ENCODE assay signal across 13 cellular contexts in genomic region chrX:124346877-124347241, GRCh38. TPM values are rescaled to one million over a fixed set of nuclear protein-coding genes. Genes with fewer than 3 reads are reported as not detected.
DNase-seq lines count a peak whose midpoint lies in the region; ATAC-seq and TF ChIP-seq lines count a peak whose summit lies in the region.
"Had no signal": no experiment of that assay in that cellular context is flagged by ENCODE, and none has a peak within 500 bp of the region (broad histone marks: within the 10 kb centered on the region; RNA-seq: fewer than 3 reads in every experiment).

No MANE protein-coding gene starts in this region.

- H3K79me2 ChIP-seq in DND-41 (ENCODE audit: insufficient read depth, low read length) (peaks cover 65% of the 10 kb centered on the region), trophoblast cell (ENCODE audit: control insufficient read depth, insufficient read depth, low read length, poor library complexity) (no peaks in the 10 kb centered on the region)

- peak overlapping the region; percentile 49 for H2AFZ ChIP-seq in DND-41 (ENCODE audit: low read depth, low read length)
- H2AFZ ChIP-seq in trophoblast cell (ENCODE audit: insufficient read depth, low read length, poor library complexity): no peak overlapping the region

- no peak for ATAC-seq in CD4-positive, CD25-positive, alpha-beta regulatory T cell (ENCODE audit: low read depth in 2 of 2)
- peak; percentile 6 for ATAC-seq in DND-41 (ENCODE audit: insufficient read depth, low read depth)
- ATAC-seq in activated naive CD4-positive, alpha-beta T cell treated with anti-CD3 and anti-CD28 coated beads, Interleukin-2, amount 50 U/mL, for 72 hours: peak; percentile 1 to 11
- ATAC-seq in natural killer cell treated with Interleukin-12 subunit alpha and Interleukin-12 subunit beta and Interleukin-15 and Interleukin-18, amount 100 ng/mL, for 72 hours: no peak
- ATAC-seq in GM19035 (IDR thresholded peaks at IDR 0.05; ENCODE audit: unreplicated experiment): no peak

- WGBS in trophoblast cell (ENCODE audit: extremely low coverage, insufficient coverage, insufficient read length): no CpG with 5 or more reads among the region's 15 CpGs

- peak overlapping the region; percentile 68 for H3K27ac ChIP-seq in CD4-positive, CD25-positive, alpha-beta regulatory T cell (ENCODE audit: insufficient read depth, low read length, poor library complexity, severe bottlenecking)
- H3K27ac ChIP-seq in DND-41 (ENCODE audit: low read length) (peak overlapping the region; percentile 99), trophoblast cell (ENCODE audit: low read depth, low read length) (no peak overlapping the region)
- H3K27ac ChIP-seq: brain microvascular endothelial cell had no signal

- no peak overlapping the region for H3K4ac ChIP-seq in trophoblast cell (ENCODE audit: low read depth, low read length)

- H3K27me3 ChIP-seq in CD4-positive, CD25-positive, alpha-beta regulatory T cell (ENCODE audit: control insufficient read depth, insufficient read depth, low read length): no peaks in the 10 kb centered on the region
- no peaks in the 10 kb centered on the region for H3K27me3 ChIP-seq in DND-41 (ENCODE audit: insufficient read depth, low read length, poor library complexity)
- H3K27me3 ChIP-seq in trophoblast cell (ENCODE audit: insufficient read depth, low read length): no peaks in the 10 kb centered on the region
- H3K27me3 ChIP-seq: brain microvascular endothelial cell had no signal

- no peak overlapping the region for H2BK5ac ChIP-seq in trophoblast cell (ENCODE audit: low read depth, low read length, poor library complexity)

- H3K36me3 ChIP-seq in CD4-positive, CD25-positive, alpha-beta regulatory T cell (ENCODE audit: control insufficient read depth, insufficient read depth, low read length): no peaks in the 10 kb centered on the region
- peaks cover 6% of the 10 kb centered on the region for H3K36me3 ChIP-seq in DND-41 (ENCODE audit: insufficient read depth, low read length)
- no peaks in the 10 kb centered on the region for H3K36me3 ChIP-seq in trophoblast cell (ENCODE audit: control insufficient read depth in 1 of 2, insufficient read depth in 2 of 2, low read length in 2 of 2)
- H3K36me3 ChIP-seq: brain microvascular endothelial cell had no signal

- H2BK12ac ChIP-seq in trophoblast cell (ENCODE audit: low read length): no peak overlapping the region

- peaks cover 12 to 49% (median 31%) of the 10 kb centered on the region in 4 donors for H3K4me1 Mint-ChIP-seq in CD4-positive, CD25-positive, alpha-beta regulatory T cell
- peaks cover 27 to 54% of the 10 kb centered on the region in 2 donors for H3K4me1 Mint-ChIP-seq in natural killer cell treated with Interleukin-12 subunit alpha and Interleukin-12 subunit beta and Interleukin-15 and Interleukin-18, amount 100 ng/mL, for 72 hours (ENCODE audit: low read depth in 2 of 2)
- H3K4me1 Mint-ChIP-seq: memory B cell had no signal

- no peaks in the 10 kb centered on the region for H3K9me3 Mint-ChIP-seq in CD4-positive, CD25-positive, alpha-beta regulatory T cell
- no peaks in the 10 kb centered on the region for H3K9me3 Mint-ChIP-seq in activated naive CD4-positive, alpha-beta T cell treated with anti-CD3 and anti-CD28 coated beads, Interleukin-2, amount 50 U/mL, for 72 hours
- H3K9me3 Mint-ChIP-seq in natural killer cell treated with Interleukin-12 subunit alpha and Interleukin-12 subunit beta and Interleukin-15 and Interleukin-18, amount 100 ng/mL, for 72 hours: no peaks in the 10 kb centered on the region
- H3K9me3 Mint-ChIP-seq: memory B cell had no signal

- H3K4me3 ChIP-seq in CD4-positive, CD25-positive, alpha-beta regulatory T cell (ENCODE audit: low read depth, low read length): peak overlapping the region; percentile 92
- H3K4me3 ChIP-seq in DND-41 (ENCODE audit: low read depth in 1 of 2, low read length in 2 of 2): peak overlapping the region; percentile 90 to 98
- no peak overlapping the region for H3K4me3 ChIP-seq in trophoblast cell (ENCODE audit: low read depth, low read length)
- H3K4me3 ChIP-seq in foreskin fibroblast (ENCODE audit: low read depth in 1 of 2, low read length in 2 of 2): no peak overlapping the region

- peaks cover 34% of the 10 kb centered on the region for H3K4me1 ChIP-seq in CD4-positive, CD25-positive, alpha-beta regulatory T cell (ENCODE audit: control insufficient read depth, insufficient read depth, low read length, poor library complexity, severe bottlenecking)
- H3K4me1 ChIP-seq in DND-41 (ENCODE audit: insufficient read depth, low read length) (peaks cover 39% of the 10 kb centered on the region), trophoblast cell (ENCODE audit: control insufficient read depth in 1 of 2, insufficient read depth in 2 of 2, low read length in 2 of 2) (no peaks in the 10 kb centered on the region)

- H3K36me3 Mint-ChIP-seq in CD4-positive, CD25-positive, alpha-beta regulatory T cell: peaks cover 3% of the 10 kb centered on the region
- peaks cover 8 to 17% of the 10 kb centered on the region in 2 donors for H3K36me3 Mint-ChIP-seq in activated naive CD4-positive, alpha-beta T cell treated with anti-CD3 and anti-CD28 coated beads, Interleukin-2, amount 50 U/mL, for 72 hours
- H3K36me3 Mint-ChIP-seq in natural killer cell treated with Interleukin-12 subunit alpha and Interleukin-12 subunit beta and Interleukin-15 and Interleukin-18, amount 100 ng/mL, for 72 hours: no peaks in the 10 kb centered on the region
- H3K36me3 Mint-ChIP-seq: memory B cell had no signal

- H3K4me3 Mint-ChIP-seq in CD4-positive, CD25-positive, alpha-beta regulatory T cell: peak overlapping the region; percentile 94 to 100 (median 98)
- peak overlapping the region; percentile 84 for H3K4me3 Mint-ChIP-seq in natural killer cell treated with Interleukin-12 subunit alpha and Interleukin-12 subunit beta and Interleukin-15 and Interleukin-18, amount 100 ng/mL, for 72 hours
- H3K4me3 Mint-ChIP-seq: memory B cell had no signal

- H2BK120ac ChIP-seq in trophoblast cell (ENCODE audit: insufficient read depth, low read length, poor library complexity): no peak overlapping the region

- H2AK5ac ChIP-seq in trophoblast cell (ENCODE audit: low read length): no peak overlapping the region

- H3K27ac Mint-ChIP-seq in CD4-positive, CD25-positive, alpha-beta regulatory T cell: peak overlapping the region; percentile 75 to 96 (median 89)
- peak overlapping the region; percentile 93 to 95 for H3K27ac Mint-ChIP-seq in activated naive CD4-positive, alpha-beta T cell treated with anti-CD3 and anti-CD28 coated beads, Interleukin-2, amount 50 U/mL, for 72 hours
- peak overlapping the region; percentile 86 to 89 for H3K27ac Mint-ChIP-seq in natural killer cell treated with Interleukin-12 subunit alpha and Interleukin-12 subunit beta and Interleukin-15 and Interleukin-18, amount 100 ng/mL, for 72 hours
- H3K27ac Mint-ChIP-seq: memory B cell had no signal

- DNase-seq in CD4-positive, CD25-positive, alpha-beta regulatory T cell: no peak
- DNase-seq in DND-41 (no peak), trophoblast cell (no peak), foreskin fibroblast (no peak)
- DNase-seq in activated naive CD4-positive, alpha-beta T cell treated with anti-CD3 and anti-CD28 coated beads, Interleukin-2, amount 50 U/mL, for 72 hours (ENCODE audit: low spot score in 2 of 2): no peak
- DNase-seq in natural killer cell treated with Interleukin-12 subunit alpha and Interleukin-12 subunit beta and Interleukin-15 and Interleukin-18, amount 100 ng/mL, for 72 hours (ENCODE audit: low spot score): no peak
- DNase-seq: brain microvascular endothelial cell, glutamatergic neuron, H7, NCI-H1436 treated with DMSO at 0.1 percent for 48 hours, substantia nigra had no signal

- no peak overlapping the region for H3K23ac ChIP-seq in trophoblast cell (ENCODE audit: low read length)

- H4K12ac ChIP-seq in trophoblast cell (ENCODE audit: low read depth, low read length): no peak overlapping the region

- H4K20me1 ChIP-seq in DND-41 (ENCODE audit: insufficient read depth, low read length): no peaks in the 10 kb centered on the region

- no peaks in the 10 kb centered on the region for H3K79me1 ChIP-seq in trophoblast cell (ENCODE audit: low read length)

- peak overlapping the region; percentile 78 for H3K4me2 ChIP-seq in DND-41 (ENCODE audit: insufficient read depth, low read length)
- H3K4me2 ChIP-seq in trophoblast cell (ENCODE audit: low read length): no peak overlapping the region

- H3K27me3 Mint-ChIP-seq in CD4-positive, CD25-positive, alpha-beta regulatory T cell: no peaks in the 10 kb centered on the region
- no peaks in the 10 kb centered on the region for H3K27me3 Mint-ChIP-seq in natural killer cell treated with Interleukin-12 subunit alpha and Interleukin-12 subunit beta and Interleukin-15 and Interleukin-18, amount 100 ng/mL, for 72 hours
- H3K27me3 Mint-ChIP-seq: memory B cell had no signal

- no peak overlapping the region for H3K18ac ChIP-seq in trophoblast cell (ENCODE audit: low read length)

- peak overlapping the region; percentile 96 for H3K9ac ChIP-seq in DND-41 (ENCODE audit: low read depth, low read length)
- H3K9ac ChIP-seq in trophoblast cell (ENCODE audit: low read length): no peak overlapping the region

- H3K14ac ChIP-seq in trophoblast cell (ENCODE audit: low read length): no peak overlapping the region

- no peaks in the 10 kb centered on the region for H3K9me3 ChIP-seq in CD4-positive, CD25-positive, alpha-beta regulatory T cell (ENCODE audit: control insufficient read depth in 2 of 2, low read length in 2 of 2)
- no peaks in the 10 kb centered on the region for H3K9me3 ChIP-seq in DND-41 (ENCODE audit: insufficient read depth, low read length, severe bottlenecking)
- H3K9me3 ChIP-seq in trophoblast cell (ENCODE audit: insufficient read depth, low read depth, low read length): no peaks in the 10 kb centered on the region

- no peak overlapping the region for H4K8ac ChIP-seq in trophoblast cell (ENCODE audit: low read depth, low read length)

- TF ChIP-seq CTCF in DND-41 (IDR thresholded peaks at IDR 0.05; ENCODE audit: borderline replicate concordance, extremely low read depth, low read length, poor library complexity, severe bottlenecking) (no peak), foreskin fibroblast (IDR thresholded peaks at IDR 0.05; ENCODE audit: low read depth, low read length) (no peak)

- H4K91ac ChIP-seq in trophoblast cell (ENCODE audit: low read depth, low read length): no peak overlapping the region

RNA-seq across cellular contexts. Expression of gene SH2D1A, which starts 0.5 kb away (rescaled TPM):
- total RNA-seq in CD4-positive, CD25-positive, alpha-beta regulatory T cell: 42.7 TPM
- 100 to 1,000 TPM in 1 of 4 donors, 10 to 100 TPM in 3; 69.1 to 128 (median 77.3) TPM for polyA plus RNA-seq in CD4-positive, CD25-positive, alpha-beta regulatory T cell
- 10 to 100 TPM; 30.5 to 48.9 TPM for total RNA-seq in activated naive CD4-positive, alpha-beta T cell treated with anti-CD3 and anti-CD28 coated beads, Interleukin-2, amount 50 U/mL, for 72 hours
- 10 to 100 TPM; 76.1 to 76.7 TPM for total RNA-seq in natural killer cell treated with Interleukin-12 subunit alpha and Interleukin-12 subunit beta and Interleukin-15 and Interleukin-18, amount 100 ng/mL, for 72 hours
- polyA plus RNA-seq in trophoblast cell (2013): not detected in 2 replicates
- total RNA-seq: H7 had no signal

RNA-seq across cellular contexts. Expression of gene TEX13D, which starts 14.4 kb away (rescaled TPM):
- not detected for total RNA-seq in CD4-positive, CD25-positive, alpha-beta regulatory T cell
- not detected for polyA plus RNA-seq in CD4-positive, CD25-positive, alpha-beta regulatory T cell
- total RNA-seq in activated naive CD4-positive, alpha-beta T cell treated with anti-CD3 and anti-CD28 coated beads, Interleukin-2, amount 50 U/mL, for 72 hours: under 1 TPM; 0.09 to 0.18 TPM
- total RNA-seq in natural killer cell treated with Interleukin-12 subunit alpha and Interleukin-12 subunit beta and Interleukin-15 and Interleukin-18, amount 100 ng/mL, for 72 hours: 1 to 10 TPM in 1 of 2 donors, not detected in 1; 1.6 TPM
- polyA plus RNA-seq in trophoblast cell (2013): 0.01 TPM in 1 of 2 replicates, not detected in the other
- total RNA-seq: H7 had no signal

Comparison
In these comparisons a context has a peak if more than half of its experiments do, and no peak if none do; other contexts are left out.
1. ATAC-seq: peak in DND-41 (single experiment) and activated naive CD4-positive, alpha-beta T cell treated with anti-CD3 and anti-CD28 coated beads, Interleukin-2, amount 50 U/mL, for 72 hours (2 of 2); none in CD4-positive, CD25-positive, alpha-beta regulatory T cell (0 of 2), natural killer cell treated with Interleukin-12 subunit alpha and Interleukin-12 subunit beta and Interleukin-15 and Interleukin-18, amount 100 ng/mL, for 72 hours (0 of 2) and GM19035 (single experiment).
2. H3K4me3 ChIP-seq: peak in CD4-positive, CD25-positive, alpha-beta regulatory T cell (single experiment) and DND-41 (2 of 2); none in trophoblast cell (single experiment) and foreskin fibroblast (0 of 2).
3. Peak in every context shown above with its lines, with median percentiles within 50 percentile points of each other: H3K27ac Mint-ChIP-seq.